Comparison of ENCODE assay signal across 11 cellular contexts in genomic region chr6:143579703-143580102, GRCh38.
DNase-seq lines count a peak whose midpoint lies in the region; ATAC-seq and TF ChIP-seq lines count a peak whose summit lies in the region.
"Had no signal": no experiment of that assay in that cellular context is flagged by ENCODE, and none has a peak within 500 bp of the region (broad histone marks: within the 10 kb centered on the region; RNA-seq: fewer than 3 reads in every experiment).

No MANE protein-coding gene starts in this region.

- DNase-seq in GM23248, result peak; percentile 96
- DNase-seq in astrocyte of the spinal cord (ENCODE audit: low read depth, low spot score), result peak; percentile 91
- peak in 3 of 5 donors; percentile 34 to 54 (median 47) for DNase-seq in heart left ventricle
- DNase-seq in NCI-H345 (lab: John Stamatoyannopoulos, UW), result no peak
- DNase-seq in LoVo (ENCODE audit: low spot score), result no peak
- DNase-seq in SKM-1 treated with dmso at 0.1 percent for 144 hours (lab: John Stamatoyannopoulos, UW; ENCODE audit: unreplicated experiment), result no peak
- no peak for DNase-seq in transverse colon
- DNase-seq: body of pancreas, NCI-H1694 treated with DMSO at 0.1 percent for 48 hours, OCI-M1 had no signal

- no peaks in the 10 kb centered on the region for H3K9me2 ChIP-seq in GM23248 (ENCODE audit: insufficient read depth)

- in situ Hi-C loops in GM23248 (cut with MboI) (loop anchor here (10.0 kb wide), 2 partner anchors 265 to 435 kb away; partner anchors contain the start of gene LTV1), astrocyte of the spinal cord (cut with HindIII; ENCODE audit: low sequenced_read_pairs) (no loop called here), transverse colon (cut with MboI; ENCODE audit: low pct_ligation_motif_present in 1 of 4, low pct_unique_long_range_greater_than_20kb in 1 of 4, low sequenced_read_pairs in 3 of 4) (loop anchor here (5.0 to 25.0 kb wide), 4 partner anchors 233 to 435 kb away; no protein-coding TSS in a partner anchor)

- H3K9me3 ChIP-seq in GM23248 (ENCODE audit: low read depth) (no peaks in the 10 kb centered on the region), heart left ventricle (no peaks in the 10 kb centered on the region), skeletal muscle satellite cell (replicated peaks; ENCODE audit: low read length) (no peaks in the 10 kb centered on the region), transverse colon (no peaks in the 10 kb centered on the region)
- H3K9me3 ChIP-seq: body of pancreas had no signal

- no peak overlapping the region for H3K4me3 ChIP-seq in GM23248
- H3K4me3 ChIP-seq in astrocyte of the spinal cord (ENCODE audit: low read depth, low read length), result no peak overlapping the region
- no peak overlapping the region for H3K4me3 ChIP-seq in heart left ventricle
- peak overlapping the region; percentile 19 for H3K4me3 ChIP-seq in skeletal muscle satellite cell (ENCODE audit: low read length)
- no peak overlapping the region for H3K4me3 ChIP-seq in transverse colon
- H3K4me3 ChIP-seq: body of pancreas had no signal

- 1 to 3% methylated on average over 8 of the region's 8 CpGs for WGBS in GM23248 (ENCODE audit: low coverage in 1 of 2, low lambda C conversion rate in 2 of 2, missing lambda C conversion rate in 2 of 2), 2 experiments
- WGBS in heart left ventricle, 4 donors, result 56 to 80% (median 72%) methylated on average over 6 to 8 of the region's 8 CpGs
- WGBS in transverse colon (ENCODE audit: low coverage in 1 of 2), 2 donors, result 92% methylated on average over 8 of the region's 8 CpGs; no CpG with 5 or more reads in 1 of the 2 donors

- peak in 3 of 4 donors; percentile 40 to 80 (median 73) for ATAC-seq in heart left ventricle
- ATAC-seq: body of pancreas had no signal

- H2AFZ ChIP-seq in GM23248, result no peak overlapping the region

- H3K79me2 ChIP-seq in GM23248 (ENCODE audit: insufficient read depth), result no peaks in the 10 kb centered on the region

- H3K9ac ChIP-seq in GM23248, result 0 out of 2 replicates have a peak overlapping the region, but pooled peaks have one; percentile 13
- no peak overlapping the region for H3K9ac ChIP-seq in skeletal muscle satellite cell (ENCODE audit: low read depth, low read length)

- no peak for TF ChIP-seq POLR2A in heart left ventricle (IDR thresholded peaks at IDR 0.05)
- TF ChIP-seq POLR2A in transverse colon (IDR thresholded peaks at IDR 0.05), result no peak

- H3K27ac ChIP-seq in GM23248 (peak overlapping the region; percentile 62), heart left ventricle (no peak overlapping the region), transverse colon (no peak overlapping the region)
- H3K27ac ChIP-seq: body of pancreas had no signal

- no peaks in the 10 kb centered on the region for H4K20me1 ChIP-seq in GM23248 (ENCODE audit: insufficient read depth)

- peaks cover 20% of the 10 kb centered on the region for H3F3A ChIP-seq in GM23248 (ENCODE audit: insufficient read depth)

- TF ChIP-seq EP300 in transverse colon (IDR thresholded peaks at IDR 0.05; ENCODE audit: low read depth), result no peak

- intact Hi-C loops in heart left ventricle (cut with DNase I) (loop anchor here in 8 of 10 donors (5.0 to 10.0 kb wide), 5 partner anchors 95 to 363 kb away; partner anchors contain the start of genes LTV1 (in 7 of the 8) and PHACTR2 (in 4 of the 8)), transverse colon (cut with DNase I; ENCODE audit: low total_unique reads) (no loop called here)

- H3K27me3 ChIP-seq in GM23248 (replicated peaks; ENCODE audit: insufficient read depth) (no peaks in the 10 kb centered on the region), heart left ventricle (no peaks in the 10 kb centered on the region), skeletal muscle satellite cell (ENCODE audit: control insufficient read depth, insufficient read depth, low read length) (no peaks in the 10 kb centered on the region), transverse colon (no peaks in the 10 kb centered on the region)
- H3K27me3 ChIP-seq: body of pancreas had no signal

- H3K4me1 ChIP-seq in GM23248 (ENCODE audit: insufficient read depth) (peaks cover 42% of the 10 kb centered on the region), heart left ventricle (peaks cover 0 to 5% (median 0%) of the 10 kb centered on the region in 12 donors), skeletal muscle satellite cell (ENCODE audit: control insufficient read depth, insufficient read depth, low read length) (peaks cover 36% of the 10 kb centered on the region), transverse colon (peaks cover 0 to 10% (median 0%) of the 10 kb centered on the region in 4 donors)
- H3K4me1 ChIP-seq: body of pancreas had no signal

- H3K36me3 ChIP-seq in GM23248 (ENCODE audit: low read depth) (no peaks in the 10 kb centered on the region), heart left ventricle (no peaks in the 10 kb centered on the region), skeletal muscle satellite cell (ENCODE audit: insufficient read depth, low read length) (no peaks in the 10 kb centered on the region), transverse colon (no peaks in the 10 kb centered on the region)

- peak overlapping the region; percentile 20 for H3K4me2 ChIP-seq in GM23248 (ENCODE audit: unreplicated experiment)
- peak overlapping the region; percentile 60 for H3K4me2 ChIP-seq in skeletal muscle satellite cell (ENCODE audit: low read length)

- TF ChIP-seq CTCF in astrocyte of the spinal cord (IDR thresholded peaks at IDR 0.05; ENCODE audit: low read depth, low read length) (no peak), heart left ventricle (IDR thresholded peaks at IDR 0.05) (no peak), transverse colon (IDR thresholded peaks at IDR 0.05) (no peak)

Comparison
In these comparisons a context has a peak if more than half of its experiments do, and no peak if none do; other contexts are left out.
1. DNase-seq: peak in GM23248 (single experiment), astrocyte of the spinal cord (single experiment) and heart left ventricle (3 of 5); none in NCI-H345 (single experiment), LoVo (single experiment), SKM-1 treated with dmso at 0.1 percent for 144 hours (single experiment) and transverse colon (single experiment).